Comparison of ENCODE assay signal across 11 cellular contexts in genomic region chr7:35716038-35716803, GRCh38. TPM values are rescaled to one million over a fixed set of nuclear protein-coding genes. Genes with fewer than 3 reads are reported as not detected.
A peak's percentile ranks its signal among the peaks of the same experiment; 100 is the strongest.
DNase-seq lines count a peak whose midpoint lies in the region; ATAC-seq and TF ChIP-seq lines count a peak whose summit lies in the region.
"Had no signal": no experiment of that assay in that cellular context is flagged by ENCODE, and none has a peak within 500 bp of the region (broad histone marks: within the 10 kb centered on the region; RNA-seq: fewer than 3 reads in every experiment).

No MANE protein-coding gene starts in this region.

- no peaks in the 10 kb centered on the region for H3K36me3 ChIP-seq in ascending aorta

- H3K4me3 Mint-ChIP-seq in type B pancreatic cell: no peak overlapping the region
- H3K4me3 Mint-ChIP-seq: activated naive CD4-positive, alpha-beta T cell treated with anti-CD3 and anti-CD28 coated beads, Interleukin-2, amount 50 U/mL, for 24 hours had no signal

- no peaks in the 10 kb centered on the region for H3K27me3 ChIP-seq in ascending aorta

- H3K4me1 Mint-ChIP-seq in type B pancreatic cell (ENCODE audit: unreplicated experiment): peaks cover 25% of the 10 kb centered on the region

- H3K27ac ChIP-seq in ascending aorta: peak overlapping the region in 1 of 2 donors; percentile 52

- intact Hi-C loops in ascending aorta (cut with DNase I) (no loop called here), sciatic nerve (cut with DNase I) (no loop called here)

- peak overlapping the region; percentile 27 to 30 for H3K4me3 ChIP-seq in ascending aorta

- no peak overlapping the region for H3K27ac Mint-ChIP-seq in type B pancreatic cell
- H3K27ac Mint-ChIP-seq: activated naive CD4-positive, alpha-beta T cell treated with anti-CD3 and anti-CD28 coated beads, Interleukin-2, amount 50 U/mL, for 24 hours had no signal

- DNase-seq in EH (ENCODE audit: low read depth) (peak; percentile 30), ascending aorta (ENCODE audit: low spot score in 2 of 2) (no peak), hepatic stellate cell (ENCODE audit: low spot score) (peak; percentile 34), sciatic nerve (ENCODE audit: low spot score) (no peak), NCI-H2029 treated with DMSO at 0.1 percent for 48 hours (lab: John Stamatoyannopoulos, UW) (no peak), type B pancreatic cell (ENCODE audit: extremely low spot score, unreplicated experiment) (no peak)
- DNase-seq: NCI-H2081; stimulated activated CD4-positive, alpha-beta T cell treated with anti-CD3 and anti-CD28 coated beads, Interleukin-4, amount 100 ng/mL, for 1 hour had no signal

- no peaks in the 10 kb centered on the region for H3K9me3 ChIP-seq in ascending aorta

- peaks cover 8% of the 10 kb centered on the region for H3K9me3 Mint-ChIP-seq in type B pancreatic cell
- H3K9me3 Mint-ChIP-seq: activated naive CD4-positive, alpha-beta T cell treated with anti-CD3 and anti-CD28 coated beads, Interleukin-2, amount 50 U/mL, for 24 hours had no signal

- TF ChIP-seq CTCF in ascending aorta (IDR thresholded peaks at IDR 0.05): no peak
- TF ChIP-seq CTCF in type B pancreatic cell (conservative IDR thresholded peaks at IDR 0.05): no peak

- peak; percentile 69 for ATAC-seq in sciatic nerve
- no peak for ATAC-seq in HG02588 (IDR thresholded peaks at IDR 0.05; ENCODE audit: unreplicated experiment)
- no peak for ATAC-seq in HG03378 (IDR thresholded peaks at IDR 0.05; ENCODE audit: unreplicated experiment)

- H3K4me1 ChIP-seq in ascending aorta: peaks cover 0 to 9% of the 10 kb centered on the region in 2 donors

- no peaks in the 10 kb centered on the region for H3K27me3 Mint-ChIP-seq in type B pancreatic cell
- H3K27me3 Mint-ChIP-seq: activated naive CD4-positive, alpha-beta T cell treated with anti-CD3 and anti-CD28 coated beads, Interleukin-2, amount 50 U/mL, for 24 hours had no signal

- H3K36me3 Mint-ChIP-seq in type B pancreatic cell: no peaks in the 10 kb centered on the region
- H3K36me3 Mint-ChIP-seq: activated naive CD4-positive, alpha-beta T cell treated with anti-CD3 and anti-CD28 coated beads, Interleukin-2, amount 50 U/mL, for 24 hours had no signal

RNA-seq across cellular contexts. Expression of gene HERPUD2, which starts 21.3 kb away (rescaled TPM):
- 69.8 TPM for total RNA-seq in ascending aorta
- 33.8 TPM for total RNA-seq in sciatic nerve
- total RNA-seq in type B pancreatic cell (ENCODE audit: low replicate concordance): 29.8 and 30.0 TPM in 2 replicates

Comparison
In these comparisons a context has a peak if more than half of its experiments do, and no peak if none do; other contexts are left out.
1. DNase-seq: peak in EH (single experiment) and hepatic stellate cell (single experiment); none in ascending aorta (0 of 2), sciatic nerve (single experiment), NCI-H2029 treated with DMSO at 0.1 percent for 48 hours (single experiment) and type B pancreatic cell (single experiment).